ENCODE assay signal across 10 cellular contexts in the genomic region with DNA sequence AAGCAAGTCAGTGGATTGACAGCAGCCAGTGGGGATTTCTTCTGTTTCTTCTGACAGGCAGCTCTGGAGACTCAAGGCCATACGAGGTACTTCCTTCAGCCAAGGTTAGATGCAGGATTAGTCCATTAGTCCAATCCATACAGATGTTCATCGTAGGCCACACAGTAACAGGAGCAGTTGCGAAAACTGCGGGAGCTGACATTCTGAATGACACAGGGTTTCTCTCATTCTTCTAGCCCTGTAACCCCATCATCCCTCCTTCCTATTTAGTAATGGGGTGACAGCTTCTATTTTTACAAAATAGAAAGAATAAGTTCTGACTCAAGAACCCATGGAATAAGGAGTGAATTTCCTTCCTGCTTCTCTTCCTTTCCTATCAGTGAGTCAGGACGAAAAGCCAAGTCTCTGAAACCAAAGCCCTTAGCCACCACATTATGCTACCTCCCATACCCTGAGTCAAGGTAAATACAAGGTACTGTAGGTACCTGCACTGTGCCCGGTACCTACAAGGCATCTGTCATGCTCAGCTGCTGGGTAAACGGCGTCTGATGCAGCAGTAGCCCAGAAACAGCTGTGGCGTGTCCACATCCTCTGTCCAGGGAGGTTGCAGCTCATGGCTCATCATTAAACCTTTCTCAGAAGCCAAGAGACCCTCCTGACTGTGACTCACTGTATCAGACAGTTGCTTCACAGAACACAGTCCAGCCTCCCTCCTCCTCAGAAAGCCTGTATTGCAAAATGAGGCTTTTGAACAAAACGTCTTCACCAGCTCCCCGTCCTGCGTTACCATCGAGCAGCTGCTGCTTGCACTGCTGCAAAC.
DNase-seq lines count a peak whose midpoint lies in the region; TF ChIP-seq lines count a peak whose summit lies in the region.
"Had no signal": no experiment of that assay in that cellular context is flagged by ENCODE, and none has a peak within 500 bp of the region (broad histone marks: within the 10 kb centered on the region; RNA-seq: fewer than 3 reads in every experiment).

No MANE protein-coding gene starts in this region.

- TF ChIP-seq EP300 in sigmoid colon (IDR thresholded peaks at IDR 0.05): no peak

- H3K36me3 ChIP-seq in Peyer's patch (no peaks in the 10 kb centered on the region), sigmoid colon (no peaks in the 10 kb centered on the region), MG63 (no peaks in the 10 kb centered on the region)

- TF ChIP-seq POLR2A in Peyer's patch (IDR thresholded peaks at IDR 0.05) (no peak), sigmoid colon (IDR thresholded peaks at IDR 0.05) (no peak)

- H3K4me1 ChIP-seq in Peyer's patch: peaks cover 0 to 4% (median 0%) of the 10 kb centered on the region in 4 donors
- no peaks in the 10 kb centered on the region for H3K4me1 ChIP-seq in sigmoid colon

- no peak for TF ChIP-seq CTCF in Peyer's patch (IDR thresholded peaks at IDR 0.05)
- no peak for TF ChIP-seq CTCF in foreskin fibroblast (IDR thresholded peaks at IDR 0.05; ENCODE audit: low read depth, low read length)
- no peak for TF ChIP-seq CTCF in sigmoid colon (IDR thresholded peaks at IDR 0.05)

- no peak overlapping the region for H3K4me3 ChIP-seq in Peyer's patch
- no peak overlapping the region for H3K4me3 ChIP-seq in foreskin fibroblast (ENCODE audit: low read depth in 1 of 2, low read length in 2 of 2)
- H3K4me3 ChIP-seq in sigmoid colon: no peak overlapping the region
- no peak overlapping the region for H3K4me3 ChIP-seq in MG63

- H3K27ac ChIP-seq in Peyer's patch: peak overlapping the region in 3 of 4 donors; percentile 17 to 49 (median 46)
- H3K27ac ChIP-seq in sigmoid colon: peak overlapping the region; percentile 23 to 56 (median 49)

- H3K27me3 ChIP-seq in Peyer's patch: no peaks in the 10 kb centered on the region
- no peaks in the 10 kb centered on the region for H3K27me3 ChIP-seq in sigmoid colon
- H3K27me3 ChIP-seq in MG63: peaks cover 4% of the 10 kb centered on the region

- intact Hi-C loops in sigmoid colon (cut with DNase I): no loop called here

- H3K9me3 ChIP-seq in Peyer's patch (no peaks in the 10 kb centered on the region), sigmoid colon (no peaks in the 10 kb centered on the region), MG63 (no peaks in the 10 kb centered on the region)

- WGBS in sigmoid colon, 2 donors: 70% methylated on average over 13 of the region's 13 CpGs

- DNase-seq in ELR (ENCODE audit: low read depth) (peak; percentile 77), Peyer's patch (peak in 1 of 3 donors; percentile 60), foreskin fibroblast (peak; percentile 86 to 88), sigmoid colon (peak; percentile 89), NCI-H2196 treated with DMSO at 0.1 percent for 48 hours (lab: John Stamatoyannopoulos, UW; ENCODE audit: unreplicated experiment) (no peak), MG63 (no peak), T-helper 1 cell (no peak), hippocampal formation (lab: John Stamatoyannopoulos, UW) (no peak)
- DNase-seq: activated T-cell treated with anti-CD3 and anti-CD28 coated beads, Interleukin-2, amount 50 U/mL, for 48 hours; NCI-H510A had no signal

Comparison
In these comparisons a context has a peak if more than half of its experiments do, and no peak if none do; other contexts are left out.
1. DNase-seq: peak in ELR (single experiment), foreskin fibroblast (2 of 2) and sigmoid colon (single experiment); none in NCI-H2196 treated with DMSO at 0.1 percent for 48 hours (single experiment), MG63 (single experiment), T-helper 1 cell (0 of 5) and hippocampal formation (0 of 2).